Comparison of ENCODE assay signal across 11 cellular contexts in the genomic region with DNA sequence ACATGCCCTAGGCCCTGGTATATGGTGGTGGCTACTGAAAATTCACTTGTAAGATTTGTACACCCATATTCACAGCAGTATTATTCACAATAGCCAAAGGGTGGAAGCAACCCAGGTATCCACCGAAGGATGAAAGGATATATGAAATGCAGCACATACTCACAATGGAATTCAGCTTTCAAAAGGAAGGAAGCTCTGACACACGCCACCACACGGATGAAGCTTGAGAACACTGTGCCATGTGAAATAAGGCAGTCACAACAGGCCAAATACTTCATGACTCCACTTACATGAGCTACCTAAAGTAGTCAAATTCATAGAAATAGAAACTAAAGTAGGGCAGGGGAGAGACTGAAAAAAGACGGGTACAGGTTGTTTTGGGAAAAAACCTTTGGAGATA. TPM values are rescaled to one million over a fixed set of nuclear protein-coding genes. Genes with fewer than 3 reads are reported as not detected.
DNase-seq lines count a peak whose midpoint lies in the region; ATAC-seq and TF ChIP-seq lines count a peak whose summit lies in the region.
"Had no signal": no experiment of that assay in that cellular context is flagged by ENCODE, and none has a peak within 500 bp of the region (broad histone marks: within the 10 kb centered on the region; RNA-seq: fewer than 3 reads in every experiment).

No MANE protein-coding gene starts in this region.

- no peak for ATAC-seq in CD4-positive, alpha-beta T cell (ENCODE audit: poor library complexity)
- ATAC-seq in naive thymus-derived CD8-positive, alpha-beta T cell: no peak
- ATAC-seq in GM21529 (IDR thresholded peaks at IDR 0.05; ENCODE audit: unreplicated experiment): no peak

- CTCF ChIA-PET in CD4-positive, alpha-beta T cell (lab: Charles Lee): interaction anchor here (0.9 to 4.1 kb wide), 6 partner anchors 9 to 72 kb away, joined by 5 to 28 read pairs (median 16); no protein-coding TSS in a partner anchor

- POLR2A ChIA-PET in CD4-positive, alpha-beta T cell (lab: Charles Lee): interaction anchor here (1.4 to 7.4 kb wide), 8 partner anchors 8 to 68 kb away, joined by 3 to 105 read pairs (median 10); no protein-coding TSS in a partner anchor
- POLR2A ChIA-PET in naive thymus-derived CD8-positive, alpha-beta T cell (lab: Charles Lee): interaction anchor here (0.6 to 8.6 kb wide), 16 partner anchors 9 to 79 kb away, joined by 3 to 133 read pairs (median 14); no protein-coding TSS in a partner anchor

- no peaks in the 10 kb centered on the region for H3K27me3 Mint-ChIP-seq in CD4-positive, alpha-beta T cell
- H3K27me3 Mint-ChIP-seq in activated naive CD8-positive, alpha-beta T cell treated with anti-CD3 and anti-CD28 coated beads for 36 hours: no peaks in the 10 kb centered on the region
- no peaks in the 10 kb centered on the region for H3K27me3 Mint-ChIP-seq in naive thymus-derived CD8-positive, alpha-beta T cell

- peak overlapping the region; percentile 87 for H3K4me3 Mint-ChIP-seq in CD4-positive, alpha-beta T cell
- H3K4me3 Mint-ChIP-seq in activated naive CD8-positive, alpha-beta T cell treated with anti-CD3 and anti-CD28 coated beads for 36 hours: peak overlapping the region; percentile 82
- H3K4me3 Mint-ChIP-seq in naive thymus-derived CD8-positive, alpha-beta T cell: peak overlapping the region; percentile 80 to 97 (median 88)

- H3K4me1 Mint-ChIP-seq in CD4-positive, alpha-beta T cell (ENCODE audit: low read depth): peaks cover 54% of the 10 kb centered on the region
- H3K4me1 Mint-ChIP-seq in activated naive CD8-positive, alpha-beta T cell treated with anti-CD3 and anti-CD28 coated beads for 36 hours: peaks cover 28% of the 10 kb centered on the region
- peaks cover 17 to 49% (median 45%) of the 10 kb centered on the region in 4 donors for H3K4me1 Mint-ChIP-seq in naive thymus-derived CD8-positive, alpha-beta T cell

- DNase-seq in CD4-positive, alpha-beta T cell: no peak
- no peak for DNase-seq in HFF-Myc (ENCODE audit: extremely low read depth, low read depth)
- DNase-seq in activated naive CD8-positive, alpha-beta T cell treated with anti-CD3 and anti-CD28 coated beads for 36 hours: no peak
- DNase-seq in naive thymus-derived CD8-positive, alpha-beta T cell: no peak
- DNase-seq in NCI-H2196 (lab: John Stamatoyannopoulos, UW; ENCODE audit: unreplicated experiment): no peak
- no peak for DNase-seq in NCI-H524 (lab: John Stamatoyannopoulos, UW)
- DNase-seq: central memory CD4-positive, alpha-beta T cell; head of caudate nucleus; WERI-Rb-1 had no signal

- no peak for TF ChIP-seq CTCF in CD4-positive, alpha-beta T cell (IDR thresholded peaks at IDR 0.05)
- TF ChIP-seq CTCF in HFF-Myc (IDR thresholded peaks at IDR 0.05; ENCODE audit: low read depth, low read length, missing control alignments): no peak

- peak overlapping the region; percentile 90 for H3K4me3 ChIP-seq in HFF-Myc (replicated peaks; ENCODE audit: low read depth, low read length)

- H3K36me3 Mint-ChIP-seq in CD4-positive, alpha-beta T cell (ENCODE audit: low read depth): peaks cover 30% of the 10 kb centered on the region
- H3K36me3 Mint-ChIP-seq in activated naive CD8-positive, alpha-beta T cell treated with anti-CD3 and anti-CD28 coated beads for 36 hours: peaks cover 41% of the 10 kb centered on the region
- peaks cover 5 to 27% (median 8%) of the 10 kb centered on the region in 3 donors for H3K36me3 Mint-ChIP-seq in naive thymus-derived CD8-positive, alpha-beta T cell

- H3K9me3 Mint-ChIP-seq in CD4-positive, alpha-beta T cell: no peaks in the 10 kb centered on the region
- H3K9me3 Mint-ChIP-seq in activated naive CD8-positive, alpha-beta T cell treated with anti-CD3 and anti-CD28 coated beads for 36 hours: peaks cover 1% of the 10 kb centered on the region
- peaks cover 0 to 9% (median 1%) of the 10 kb centered on the region in 9 donors for H3K9me3 Mint-ChIP-seq in naive thymus-derived CD8-positive, alpha-beta T cell

- no peaks in the 10 kb centered on the region for H3K27me3 ChIP-seq in CD4-positive, alpha-beta T cell (ENCODE audit: control insufficient read depth, insufficient read depth, low read length)

- H3K27ac Mint-ChIP-seq in CD4-positive, alpha-beta T cell: peak overlapping the region; percentile 81
- H3K27ac Mint-ChIP-seq in activated naive CD8-positive, alpha-beta T cell treated with anti-CD3 and anti-CD28 coated beads for 36 hours: peak overlapping the region; percentile 85
- H3K27ac Mint-ChIP-seq in naive thymus-derived CD8-positive, alpha-beta T cell: peak overlapping the region; percentile 13 to 91 (median 74)

- intact Hi-C loops in CD4-positive, alpha-beta T cell (cut with DNase I, micrococcal nuclease): no loop called here

- H3K9me3 ChIP-seq in CD4-positive, alpha-beta T cell (ENCODE audit: control insufficient read depth, low read length): no peaks in the 10 kb centered on the region

- no peak overlapping the region for H3K27ac ChIP-seq in CD4-positive, alpha-beta T cell (ENCODE audit: low read depth, low read length)
- H3K27ac ChIP-seq: epithelial cell of prostate, WERI-Rb-1 had no signal

RNA-seq across cellular contexts. Expression of a gene that starts 2.9 kb away (rescaled TPM):
- 100 to 1,000 TPM; 378 to 390 TPM for total RNA-seq in CD4-positive, alpha-beta T cell
- 100 to 1,000 TPM; 234 to 241 TPM for total RNA-seq in activated naive CD8-positive, alpha-beta T cell treated with anti-CD3 and anti-CD28 coated beads for 36 hours
- 100 to 1,000 TPM; 445 to 470 TPM for total RNA-seq in naive thymus-derived CD8-positive, alpha-beta T cell
- 100 to 1,000 TPM in 1 of 3 donors, 10 to 100 TPM in 2; 90.2 to 109 (median 96.4) TPM for polyA plus RNA-seq in naive thymus-derived CD8-positive, alpha-beta T cell
